8 cellular contexts compared by ENCODE assay signal in genomic region chr15:55196458-55197361, GRCh38. TPM values are rescaled to one million over a fixed set of nuclear protein-coding genes. Genes with fewer than 3 reads are reported as not detected.
A peak's percentile ranks its signal among the peaks of the same experiment; 100 is the strongest.
DNase-seq lines count a peak whose midpoint lies in the region; ATAC-seq and TF ChIP-seq lines count a peak whose summit lies in the region.

TSS of gene RSL24D1 (minus strand) at chr15:55196941. CDS start at chr15:55196890, 51 bp downstream.

- H3K27ac Mint-ChIP-seq in progenitor cell of endocrine pancreas: no peak within 1 kb of the TSS

- peaks cover 6% of the 10 kb centered on the region for H3K4me1 Mint-ChIP-seq in progenitor cell of endocrine pancreas (ENCODE audit: low read depth)

- H3K36me3 Mint-ChIP-seq in progenitor cell of endocrine pancreas (ENCODE audit: insufficient read depth): peaks cover 4% of the 10 kb centered on the region

- H3K27ac ChIP-seq in left ventricle myocardium inferior (replicated peaks) (peak within 1 kb of the TSS; percentile 91), urinary bladder (ENCODE audit: low read depth) (peak within 1 kb of the TSS; percentile 93)

- no peak within 1 kb of the TSS for H3K4me3 Mint-ChIP-seq in progenitor cell of endocrine pancreas (ENCODE audit: low read depth)

- no peaks in the 10 kb centered on the region for H3K9me3 ChIP-seq in left ventricle myocardium inferior (replicated peaks)

- under 1% methylated on average over 62 of the region's 62 CpGs for WGBS in urinary bladder

- H3K27me3 Mint-ChIP-seq in progenitor cell of endocrine pancreas: no peaks in the 10 kb centered on the region

- in situ Hi-C loops in GM13976 (cut with MboI; ENCODE audit: low sequenced_read_pairs, unreplicated experiment): no loop called here

- peak; percentile 92 for DNase-seq in GM13976 (ENCODE audit: low spot score)
- peak; percentile 92 for DNase-seq in NCI-H146 (lab: John Stamatoyannopoulos, UW)
- DNase-seq in T-helper 1 cell: peak; percentile 92 to 98 (median 94)
- peak; percentile 63 to 98 (median 93) for DNase-seq in amygdala (lab: John Stamatoyannopoulos, UW)
- DNase-seq in left ventricle myocardium inferior: peak; percentile 95
- peak; percentile 84 for DNase-seq in progenitor cell of endocrine pancreas (ENCODE audit: low spot score, unreplicated experiment)

- ATAC-seq in HG02870 (IDR thresholded peaks at IDR 0.05; ENCODE audit: unreplicated experiment): peak; percentile 96

- intact Hi-C loops in left ventricle myocardium inferior (cut with micrococcal nuclease): no loop called here

- no peaks in the 10 kb centered on the region for H3K27me3 ChIP-seq in left ventricle myocardium inferior (ENCODE audit: low read depth)

- H3K9me3 Mint-ChIP-seq in progenitor cell of endocrine pancreas (ENCODE audit: low read depth): peaks cover 6% of the 10 kb centered on the region

- TF ChIP-seq CTCF in GM13976 (IDR thresholded peaks at IDR 0.05; ENCODE audit: borderline replicate concordance, control extremely low read depth, extremely low read depth, insufficient read depth, missing control alignments) (peak; percentile 26), left ventricle myocardium inferior (IDR thresholded peaks at IDR 0.05; ENCODE audit: borderline replicate concordance) (peak; percentile 51), progenitor cell of endocrine pancreas (IDR thresholded peaks at IDR 0.05; ENCODE audit: unreplicated experiment) (peak; percentile 56)

- H3K36me3 ChIP-seq in left ventricle myocardium inferior (peaks cover 6% of the 10 kb centered on the region), urinary bladder (ENCODE audit: insufficient read depth) (no peaks in the 10 kb centered on the region)

- H3K4me1 ChIP-seq in left ventricle myocardium inferior (peaks cover 52% of the 10 kb centered on the region), urinary bladder (ENCODE audit: insufficient read depth) (no peaks in the 10 kb centered on the region)

- H3K4me3 ChIP-seq in left ventricle myocardium inferior: peak within 1 kb of the TSS; percentile 75
- peak within 1 kb of the TSS; percentile 74 for H3K4me3 ChIP-seq in urinary bladder (ENCODE audit: low read depth, low read length)

RNA-seq across cellular contexts. Expression of gene RSL24D1, which starts in this region (rescaled TPM):
- total RNA-seq in left ventricle myocardium inferior: 44.4 TPM
- total RNA-seq in progenitor cell of endocrine pancreas: 69.1 and 72.3 TPM in 2 replicates
- 136 TPM for total RNA-seq in urinary bladder
- polyA plus RNA-seq in urinary bladder: 76.8 TPM

Comparison
In these comparisons a context has a peak if more than half of its experiments do, and no peak if none do; other contexts are left out.
1. Peak in every context shown above with its lines: DNase-seq, ATAC-seq, H3K4me3 ChIP-seq and H3K27ac ChIP-seq.